In the genomic region with DNA sequence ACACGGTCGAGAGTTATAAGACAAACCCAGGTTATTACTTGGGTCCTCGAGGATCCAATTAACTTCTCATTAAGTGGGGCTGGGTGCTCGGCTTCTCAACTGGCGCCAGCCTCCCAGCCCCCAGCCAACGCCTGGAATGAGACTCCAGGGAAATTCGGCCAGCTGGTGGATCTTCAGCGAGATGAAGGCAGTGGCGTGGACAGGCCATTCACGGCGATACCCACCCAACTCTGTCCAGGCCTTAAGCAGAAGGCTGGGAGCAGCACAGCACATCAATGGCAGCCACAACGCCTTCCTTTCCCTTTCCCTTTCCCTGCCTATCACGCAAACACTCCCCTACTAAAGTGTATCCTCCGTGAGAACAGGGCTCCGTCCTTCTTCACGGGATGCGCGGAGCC, we compare ENCODE assay signal across 10 cellular contexts. TPM values are rescaled to one million over a fixed set of nuclear protein-coding genes. Genes with fewer than 3 reads are reported as not detected.
DNase-seq lines count a peak whose midpoint lies in the region; ATAC-seq and FAIRE-seq lines count a peak whose summit lies in the region.
"Had no signal": no experiment of that assay in that cellular context is flagged by ENCODE, and none has a peak within 500 bp of the region (broad histone marks: within the 10 kb centered on the region; RNA-seq: fewer than 3 reads in every experiment).

No MANE protein-coding gene starts in this region.

- intact Hi-C loops in activated T-helper 2 cell treated with anti-CD3 and anti-CD28 coated beads, Interferon-gamma antibody, Interleukin-2, Interleukin-4, amounts not matched to agents 10 μg/mL and 5 μg/mL and 100 μg/mL, durations not matched to agents 14 hours and 24 hours and 36 hours (cut with micrococcal nuclease) = loop anchor here (10.0 kb wide), 1 partner anchor 282 kb away; no protein-coding TSS in a partner anchor

- no peaks in the 10 kb centered on the region for H3K36me3 Mint-ChIP-seq in activated T-helper 2 cell treated with anti-CD3 and anti-CD28 coated beads, Interferon-gamma antibody, Interleukin-2, Interleukin-4, amounts not matched to agents 10 μg/mL and 5 μg/mL and 100 μg/mL, durations not matched to agents 14 hours and 24 hours and 36 hours (ENCODE audit: low read depth)

- H3K27ac ChIP-seq in skin epidermis = peak overlapping the region in 14 of 21 experiments; percentile 1 to 81 (median 62)

- no peak overlapping the region for H3K27ac Mint-ChIP-seq in activated T-helper 2 cell treated with anti-CD3 and anti-CD28 coated beads, Interferon-gamma antibody, Interleukin-2, Interleukin-4, amounts not matched to agents 10 μg/mL and 5 μg/mL and 100 μg/mL, durations not matched to agents 14 hours and 24 hours and 36 hours

- peaks cover 4% of the 10 kb centered on the region for H3K4me1 Mint-ChIP-seq in activated T-helper 2 cell treated with anti-CD3 and anti-CD28 coated beads, Interferon-gamma antibody, Interleukin-2, Interleukin-4, amounts not matched to agents 10 μg/mL and 5 μg/mL and 100 μg/mL, durations not matched to agents 14 hours and 24 hours and 36 hours (ENCODE audit: low read depth)

- peaks cover 72% of the 10 kb centered on the region for H3K27me3 Mint-ChIP-seq in activated T-helper 2 cell treated with anti-CD3 and anti-CD28 coated beads, Interferon-gamma antibody, Interleukin-2, Interleukin-4, amounts not matched to agents 10 μg/mL and 5 μg/mL and 100 μg/mL, durations not matched to agents 14 hours and 24 hours and 36 hours (ENCODE audit: low read depth)

- peak overlapping the region; percentile 68 for H3K4me3 Mint-ChIP-seq in activated T-helper 2 cell treated with anti-CD3 and anti-CD28 coated beads, Interferon-gamma antibody, Interleukin-2, Interleukin-4, amounts not matched to agents 10 μg/mL and 5 μg/mL and 100 μg/mL, durations not matched to agents 14 hours and 24 hours and 36 hours (ENCODE audit: low read depth)

- DNase-seq in H7 (peak; percentile 28), HTR-8/SVneo (ENCODE audit: insufficient read length, low spot score) (no peak), HT-29 (ENCODE audit: low spot score) (no peak)
- no peak for DNase-seq in activated T-helper 2 cell treated with anti-CD3 and anti-CD28 coated beads, Interferon-gamma antibody, Interleukin-2, Interleukin-4, amounts not matched to agents 10 μg/mL and 5 μg/mL and 100 μg/mL, durations not matched to agents 14 hours and 24 hours and 36 hours (ENCODE audit: low spot score)
- no peak for DNase-seq in activated CD4-positive, alpha-beta T cell treated with anti-CD3 and anti-CD28 coated beads, Interleukin-2, amount 50 U/mL, for 1 hour

- no peak for ATAC-seq in HG02885 (IDR thresholded peaks at IDR 0.05; ENCODE audit: poor library complexity, unreplicated experiment)

- H3K9ac ChIP-seq in iPS-15b (ENCODE audit: low read depth, low read length) = no peak overlapping the region

- H3K36me3 ChIP-seq in H7 (replicated peaks; ENCODE audit: control insufficient read depth, insufficient read depth, low read length) (no peaks in the 10 kb centered on the region), iPS-15b (ENCODE audit: control insufficient read depth, insufficient read depth, low read length) (no peaks in the 10 kb centered on the region)

- H3K27me3 ChIP-seq in H7 (ENCODE audit: control insufficient read depth, insufficient read depth, low read length) (peaks cover 25% of the 10 kb centered on the region), iPS-15b (ENCODE audit: control insufficient read depth, insufficient read depth, low read length) (peaks cover 29% of the 10 kb centered on the region)

- no peaks in the 10 kb centered on the region for H3K9me3 ChIP-seq in iPS-15b (ENCODE audit: control insufficient read depth, insufficient read depth, low read length)

- H3K9me3 Mint-ChIP-seq in activated T-helper 2 cell treated with anti-CD3 and anti-CD28 coated beads, Interferon-gamma antibody, Interleukin-2, Interleukin-4, amounts not matched to agents 10 μg/mL and 5 μg/mL and 100 μg/mL, durations not matched to agents 14 hours and 24 hours and 36 hours = no peaks in the 10 kb centered on the region

- H3K4me1 ChIP-seq in iPS-15b (ENCODE audit: control insufficient read depth, insufficient read depth, low read length) = peaks cover 23% of the 10 kb centered on the region

- no peak for FAIRE-seq in HTR-8/SVneo (lab: Jason Lieb, UNC)

- peak overlapping the region; percentile 60 for H3K4me3 ChIP-seq in H7 (ENCODE audit: insufficient read depth, low read depth, low read length)
- peak overlapping the region; percentile 72 for H3K4me3 ChIP-seq in iPS-15b (ENCODE audit: low read depth, low read length)
- peak overlapping the region; percentile 21 to 40 (median 36) for H3K4me3 ChIP-seq in skin epidermis

RNA-seq across cellular contexts. Expression of a gene that starts 0.9 kb away (rescaled TPM):
- total RNA-seq in H7 (2014; rRNA removed; shearing (Covaris generic)) = 0.41 and 0.69 TPM in 2 replicates
- not detected in 2 replicates for total RNA-seq in activated T-helper 2 cell treated with anti-CD3 and anti-CD28 coated beads, Interferon-gamma antibody, Interleukin-2, Interleukin-4, amounts not matched to agents 10 μg/mL and 5 μg/mL and 100 μg/mL, durations not matched to agents 14 hours and 24 hours and 36 hours
- not detected in 2 replicates for total RNA-seq in HT-29 (2014; rRNA removed; shearing (Covaris generic))
- total RNA-seq: lung microvascular endothelial cell, RPMI7951 had no signal

RNA-seq across cellular contexts. Expression of a gene that starts 58.1 kb away (rescaled TPM):
- total RNA-seq in H7 (2014; rRNA removed; shearing (Covaris generic)) = not detected in 2 replicates
- not detected in 2 replicates for total RNA-seq in activated T-helper 2 cell treated with anti-CD3 and anti-CD28 coated beads, Interferon-gamma antibody, Interleukin-2, Interleukin-4, amounts not matched to agents 10 μg/mL and 5 μg/mL and 100 μg/mL, durations not matched to agents 14 hours and 24 hours and 36 hours
- total RNA-seq in HT-29 (2014; rRNA removed; shearing (Covaris generic)) = not detected in 2 replicates
